8 cellular contexts compared by ENCODE assay signal in the genomic region with DNA sequence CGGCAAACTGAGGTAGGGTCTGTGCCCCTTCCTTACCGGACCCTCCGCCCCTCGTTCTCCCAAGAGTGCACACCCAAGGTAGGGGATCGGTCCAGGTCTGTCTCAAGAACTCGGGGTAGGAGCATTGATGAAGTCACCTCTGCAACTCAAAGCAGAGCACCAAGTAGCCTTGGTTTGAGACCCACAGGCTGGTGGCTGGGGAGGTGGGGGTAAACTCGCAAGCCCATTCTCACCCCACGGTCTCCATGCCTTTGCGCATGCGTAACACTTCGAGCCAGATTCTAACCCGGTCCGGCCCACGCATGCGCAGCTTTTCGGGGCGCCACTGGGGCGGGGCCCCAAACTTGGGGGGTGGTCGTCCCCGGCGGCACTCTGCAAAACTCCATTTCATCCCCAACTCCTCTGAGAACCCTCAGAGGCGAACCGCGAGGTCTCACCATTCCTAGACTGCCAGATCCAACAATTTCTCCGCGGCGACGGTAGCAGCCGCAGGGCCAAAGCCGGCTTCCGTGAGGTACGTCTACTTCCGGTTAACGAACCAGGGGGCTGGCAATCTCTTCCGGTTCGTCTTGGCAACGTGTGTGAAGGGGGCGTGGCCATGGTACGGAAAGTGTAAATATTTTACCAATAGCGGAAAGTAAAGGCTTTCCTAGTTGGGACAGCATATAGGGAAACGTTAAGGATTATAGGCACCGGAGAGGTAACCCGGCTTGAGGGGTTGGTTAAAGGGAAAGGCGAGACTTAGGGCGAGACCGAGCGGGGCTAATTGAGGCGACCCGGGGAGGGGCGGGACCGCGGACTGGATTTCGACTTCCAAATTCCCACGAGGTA.
A peak's percentile ranks its signal among the peaks of the same experiment; 100 is the strongest.
DNase-seq lines count a peak whose midpoint lies in the region; ATAC-seq and TF ChIP-seq lines count a peak whose summit lies in the region.

A gene with protein sequence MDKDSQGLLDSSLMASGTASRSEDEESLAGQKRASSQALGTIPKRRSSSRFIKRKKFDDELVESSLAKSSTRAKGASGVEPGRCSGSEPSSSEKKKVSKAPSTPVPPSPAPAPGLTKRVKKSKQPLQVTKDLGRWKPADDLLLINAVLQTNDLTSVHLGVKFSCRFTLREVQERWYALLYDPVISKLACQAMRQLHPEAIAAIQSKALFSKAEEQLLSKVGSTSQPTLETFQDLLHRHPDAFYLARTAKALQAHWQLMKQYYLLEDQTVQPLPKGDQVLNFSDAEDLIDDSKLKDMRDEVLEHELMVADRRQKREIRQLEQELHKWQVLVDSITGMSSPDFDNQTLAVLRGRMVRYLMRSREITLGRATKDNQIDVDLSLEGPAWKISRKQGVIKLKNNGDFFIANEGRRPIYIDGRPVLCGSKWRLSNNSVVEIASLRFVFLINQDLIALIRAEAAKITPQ (minus strand): TSS at position 532 of the 831 bp plus-strand sequence. CDS start 1,411 bp downstream, outside the sequence.

- ATAC-seq in HG03432 (IDR thresholded peaks at IDR 0.05; ENCODE audit: unreplicated experiment): peak; percentile 89

- H3K27me3 ChIP-seq in layer of hippocampus (ENCODE audit: control insufficient read depth, insufficient read depth, low read length): no peaks in the 10 kb centered on the region

- DNase-seq in AG20443 (ENCODE audit: low spot score): peak; percentile 98
- DNase-seq in NCI-H524 (lab: John Stamatoyannopoulos, UW): peak; percentile 63 to 84
- peak; percentile 90 to 93 for DNase-seq in activated CD4-positive, alpha-beta T cell treated with anti-CD3 and anti-CD28 coated beads for 4 hours
- peak; percentile 84 to 87 for DNase-seq in stimulated activated CD4-positive, alpha-beta T cell treated with anti-CD3 and anti-CD28 coated beads, Interleukin-1b, Interleukin-23, amount 100 ng/mL, for 4 hours (ENCODE audit: low read depth in 2 of 2)

- H3K27ac ChIP-seq in cingulate gyrus (ENCODE audit: low read depth, low read length) (peak within 1 kb of the TSS; percentile 99), layer of hippocampus (ENCODE audit: low read depth, low read length) (peak within 1 kb of the TSS; percentile 97)

- peak; percentile 98 for TF ChIP-seq POLR2A in GM19099 (IDR thresholded peaks at IDR 0.05; ENCODE audit: extremely low read depth, insufficient read length, low read depth)

Comparison
In these comparisons a context has a peak if more than half of its experiments do, and no peak if none do; other contexts are left out.
1. Peak in every context shown above with its lines: DNase-seq, ATAC-seq and H3K27ac ChIP-seq.